In the genomic region with DNA sequence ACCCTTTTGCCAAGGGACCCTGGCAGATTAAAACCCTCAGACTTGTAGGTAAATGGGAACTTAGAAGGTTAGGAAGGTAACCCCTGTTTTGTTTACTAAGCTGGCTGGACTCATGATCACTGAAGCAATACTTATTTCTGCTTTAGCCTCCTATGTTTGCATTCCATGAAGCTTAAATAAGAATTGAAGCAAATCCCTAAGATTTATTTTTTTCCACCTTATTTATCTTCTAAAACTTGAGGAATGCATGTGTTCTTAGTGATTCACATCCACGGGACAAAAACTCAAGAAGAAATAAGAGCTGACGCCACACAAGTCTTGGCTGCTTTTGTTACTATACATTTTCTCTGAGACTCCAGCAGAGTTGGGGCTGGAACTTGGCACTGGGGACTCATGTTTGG, we compare ENCODE assay signal across 19 cellular contexts. TPM values are rescaled to one million over a fixed set of nuclear protein-coding genes. Genes with fewer than 3 reads are reported as not detected.
DNase-seq lines count a peak whose midpoint lies in the region; ATAC-seq and TF ChIP-seq lines count a peak whose summit lies in the region.
"Had no signal": no experiment of that assay in that cellular context is flagged by ENCODE, and none has a peak within 500 bp of the region (broad histone marks: within the 10 kb centered on the region; RNA-seq: fewer than 3 reads in every experiment).

No MANE protein-coding gene starts in this region.

- H3K4me2 ChIP-seq in GM23248 (ENCODE audit: unreplicated experiment): peak overlapping the region; percentile 51

- no peaks in the 10 kb centered on the region for H4K20me1 ChIP-seq in GM23248 (ENCODE audit: insufficient read depth)

- H3K4me3 ChIP-seq in GM23248: 0 out of 2 replicates have a peak overlapping the region, but pooled peaks have one; percentile 5
- no peak overlapping the region for H3K4me3 ChIP-seq in choroid plexus epithelial cell (ENCODE audit: low read depth, low read length)
- H3K4me3 ChIP-seq in left lung: no peak overlapping the region
- H3K4me3 ChIP-seq: body of pancreas had no signal

- intact Hi-C loops in left lung (cut with DNase I): no loop called here

- H3K36me3 ChIP-seq in GM23248 (ENCODE audit: low read depth): no peaks in the 10 kb centered on the region; the same call in 1 of the 2 replicates
- H3K36me3 ChIP-seq in left lung: peaks cover 0 to 67% of the 10 kb centered on the region in 2 donors

- peaks cover 3 to 23% (median 11%) of the 10 kb centered on the region in 4 donors for H3K4me1 Mint-ChIP-seq in naive thymus-derived CD8-positive, alpha-beta T cell

- H3K9me3 Mint-ChIP-seq in naive thymus-derived CD8-positive, alpha-beta T cell: no peaks in the 10 kb centered on the region
- H3K9me3 Mint-ChIP-seq: activated T-cell treated with anti-CD3 and anti-CD28 coated beads, Interleukin-2, amount 50 U/mL, for 4 hours; stimulated activated naive B cell treated with anti-CD40 and anti-IgM and Interleukin-4, amounts not matched to agents 10 μg/mL and 1 μg/mL and 100 μg/mL, for 72 hours; T-helper 1 cell treated with Interleukin-12 subunit alpha and Interleukin-12 subunit beta and Interleukin-4 antibody, amounts not matched to agents 30 μg/mL and 1 μg/mL, for 36 hours had no signal

- peaks cover 0 to 77% (median 15%) of the 10 kb centered on the region in 3 donors for H3K36me3 Mint-ChIP-seq in naive thymus-derived CD8-positive, alpha-beta T cell

- in situ Hi-C loops in GM23248 (cut with MboI): no loop called here

- peak; percentile 44 for DNase-seq in AG08395 (ENCODE audit: low spot score)
- DNase-seq in GM23248: peak; percentile 74
- peak; percentile 91 for DNase-seq in choroid plexus epithelial cell (ENCODE audit: low read depth)
- DNase-seq in naive thymus-derived CD8-positive, alpha-beta T cell: no peak
- DNase-seq in NCI-H526 (lab: John Stamatoyannopoulos, UW): no peak
- no peak for DNase-seq in kidney glomerular epithelial cell (lab: John Stamatoyannopoulos, UW)
- DNase-seq in left lung: no peak
- DNase-seq in OCI-M2 (lab: John Stamatoyannopoulos, UW; ENCODE audit: unreplicated experiment): no peak
- DNase-seq: activated CD4-positive, alpha-beta T cell treated with anti-CD3 and anti-CD28 coated beads for 1 hour; activated T-cell treated with anti-CD3 and anti-CD28 coated beads, Interleukin-2, amount 50 U/mL, for 4 hours; body of pancreas; EL; KG1; NCI-H146; NCI-H524 treated with DMSO at 0.1 percent for 48 hours; stimulated activated CD4-positive, alpha-beta T cell treated with anti-CD3 and anti-CD28 coated beads, Interleukin-4, amount 100 ng/mL, for 1 hour; stimulated activated naive B cell treated with anti-CD40 and anti-IgM and Interleukin-4, amounts not matched to agents 10 μg/mL and 1 μg/mL and 100 μg/mL, for 72 hours had no signal

- H3K27ac ChIP-seq in GM23248: peak overlapping the region; percentile 79
- no peak overlapping the region for H3K27ac ChIP-seq in left lung
- H3K27ac ChIP-seq: body of pancreas had no signal

- no peaks in the 10 kb centered on the region for H3K9me2 ChIP-seq in GM23248 (ENCODE audit: insufficient read depth)

- no peak overlapping the region for H3K4me3 Mint-ChIP-seq in naive thymus-derived CD8-positive, alpha-beta T cell
- H3K4me3 Mint-ChIP-seq: activated T-cell treated with anti-CD3 and anti-CD28 coated beads, Interleukin-2, amount 50 U/mL, for 4 hours; stimulated activated naive B cell treated with anti-CD40 and anti-IgM and Interleukin-4, amounts not matched to agents 10 μg/mL and 1 μg/mL and 100 μg/mL, for 72 hours; T-helper 1 cell treated with Interleukin-12 subunit alpha and Interleukin-12 subunit beta and Interleukin-4 antibody, amounts not matched to agents 30 μg/mL and 1 μg/mL, for 36 hours had no signal

- H3F3A ChIP-seq in GM23248 (ENCODE audit: insufficient read depth): 0 out of 2 replicates have a peak, but pooled peaks cover 4% of the 10 kb centered on the region

- WGBS in GM23248 (ENCODE audit: low coverage in 1 of 2, low lambda C conversion rate in 2 of 2, missing lambda C conversion rate in 2 of 2), 2 experiments: 26% methylated on average over 2 of the region's 2 CpGs

- H3K27ac Mint-ChIP-seq in naive thymus-derived CD8-positive, alpha-beta T cell: peak overlapping the region in 7 of 10 donors; percentile 22 to 93 (median 63)
- H3K27ac Mint-ChIP-seq: stimulated activated naive B cell treated with anti-CD40 and anti-IgM and Interleukin-4, amounts not matched to agents 10 μg/mL and 1 μg/mL and 100 μg/mL, for 72 hours; T-helper 1 cell treated with Interleukin-12 subunit alpha and Interleukin-12 subunit beta and Interleukin-4 antibody, amounts not matched to agents 30 μg/mL and 1 μg/mL, for 36 hours had no signal

- H3K9ac ChIP-seq in GM23248: peak overlapping the region; percentile 53

- peaks cover 7% of the 10 kb centered on the region; the same call in 1 of the 2 replicates for H3K4me1 ChIP-seq in GM23248 (ENCODE audit: insufficient read depth)
- H3K4me1 ChIP-seq in left lung: no peaks in the 10 kb centered on the region
- H3K4me1 ChIP-seq: body of pancreas had no signal

- H3K27me3 Mint-ChIP-seq in naive thymus-derived CD8-positive, alpha-beta T cell: no peaks in the 10 kb centered on the region
- H3K27me3 Mint-ChIP-seq: stimulated activated naive B cell treated with anti-CD40 and anti-IgM and Interleukin-4, amounts not matched to agents 10 μg/mL and 1 μg/mL and 100 μg/mL, for 72 hours had no signal

- H3K79me2 ChIP-seq in GM23248 (ENCODE audit: insufficient read depth): no peaks in the 10 kb centered on the region

- no peak overlapping the region for H2AFZ ChIP-seq in GM23248

- ATAC-seq in naive thymus-derived CD8-positive, alpha-beta T cell: no peak
- no peak for ATAC-seq in left lung
- ATAC-seq: activated T-cell treated with anti-CD3 and anti-CD28 coated beads, Interleukin-2, amount 50 U/mL, for 4 hours; body of pancreas; stimulated activated naive B cell treated with anti-CD40 and anti-IgM and Interleukin-4, amounts not matched to agents 10 μg/mL and 1 μg/mL and 100 μg/mL, for 72 hours had no signal

- H3K27me3 ChIP-seq in GM23248 (replicated peaks; ENCODE audit: insufficient read depth) (no peaks in the 10 kb centered on the region), left lung (no peaks in the 10 kb centered on the region)
- H3K27me3 ChIP-seq: body of pancreas had no signal

- H3K9me3 ChIP-seq in GM23248 (ENCODE audit: low read depth) (no peaks in the 10 kb centered on the region), left lung (no peaks in the 10 kb centered on the region)
- H3K9me3 ChIP-seq: body of pancreas had no signal

- TF ChIP-seq CTCF in choroid plexus epithelial cell (conservative IDR thresholded peaks at IDR 0.05; ENCODE audit: low read depth, low read length) (no peak), left lung (IDR thresholded peaks at IDR 0.05) (no peak)

- POLR2A ChIA-PET in naive thymus-derived CD8-positive, alpha-beta T cell (lab: Charles Lee): interaction anchor here (0.6 to 1.2 kb wide), 3 partner anchors 26 to 169 kb away, joined by 3 to 4 read pairs (median 3); no protein-coding TSS in a partner anchor

RNA-seq across cellular contexts. Expression of gene CLUAP1, which starts 35.5 kb away (rescaled TPM):
- total RNA-seq in GM23248 (2014; rRNA removed; shearing (Covaris generic)): 19.3 and 28.5 TPM in 2 replicates
- polyA plus RNA-seq in GM23248 (2016; fragmentation: Nextera tagmentation; extraction: Ambion mirVana): 33.3 and 37.8 TPM in 2 replicates
- total RNA-seq in naive thymus-derived CD8-positive, alpha-beta T cell: 10 to 100 TPM; 26.4 to 28.3 TPM
- polyA plus RNA-seq in naive thymus-derived CD8-positive, alpha-beta T cell: 10 to 100 TPM; 37.6 to 43.1 (median 38.1) TPM
- total RNA-seq in left lung: 10 to 100 TPM; 21.6 to 27.3 TPM

RNA-seq across cellular contexts. Expression of gene NLRC3, which starts 40.9 kb away (rescaled TPM):
- total RNA-seq in GM23248 (2014; rRNA removed; shearing (Covaris generic)): not detected in 2 replicates
- polyA plus RNA-seq in GM23248 (2016; fragmentation: Nextera tagmentation; extraction: Ambion mirVana): 0.11 and 0.22 TPM in 2 replicates
- 10 to 100 TPM; 93.5 to 99.9 TPM for total RNA-seq in naive thymus-derived CD8-positive, alpha-beta T cell
- 10 to 100 TPM; 17.1 to 31.9 (median 19.7) TPM for polyA plus RNA-seq in naive thymus-derived CD8-positive, alpha-beta T cell
- 1 to 10 TPM; 1.9 to 3.6 TPM for total RNA-seq in left lung

RNA-seq across cellular contexts. Expression of gene C16orf90, which starts 41.0 kb away (rescaled TPM):
- total RNA-seq in GM23248 (2014; rRNA removed; shearing (Covaris generic)): not detected in 2 replicates
- polyA plus RNA-seq in GM23248 (2016; fragmentation: Nextera tagmentation; extraction: Ambion mirVana): not detected in 2 replicates
- total RNA-seq in naive thymus-derived CD8-positive, alpha-beta T cell: not detected
- under 1 TPM in 1 of 3 donors, not detected in 2; 0.26 TPM for polyA plus RNA-seq in naive thymus-derived CD8-positive, alpha-beta T cell
- not detected for total RNA-seq in left lung
- total RNA-seq: activated T-cell treated with anti-CD3 and anti-CD28 coated beads, Interleukin-2, amount 50 U/mL, for 4 hours; body of pancreas; pulmonary artery endothelial cell had no signal

Comparison
In these comparisons a context has a peak if more than half of its experiments do, and no peak if none do; other contexts are left out.
1. DNase-seq: peak in AG08395 (single experiment), GM23248 (single experiment) and choroid plexus epithelial cell (single experiment); none in naive thymus-derived CD8-positive, alpha-beta T cell (0 of 10), NCI-H526 (0 of 2), kidney glomerular epithelial cell (single experiment), left lung (0 of 2) and OCI-M2 (single experiment).
2. RNA of gene NLRC3, which starts 40.9 kb away (total RNA-seq): 93.5 to 99.9 TPM in naive thymus-derived CD8-positive, alpha-beta T cell; 1.9 to 3.6 TPM in left lung and not detected in GM23248; every median in the first group is over 10 times any median in the second.